11 cellular contexts compared by ENCODE assay signal in genomic region chr5:132001647-132002561, GRCh38. TPM values are rescaled to one million over a fixed set of nuclear protein-coding genes. Genes with fewer than 3 reads are reported as not detected.
DNase-seq lines count a peak whose midpoint lies in the region; ATAC-seq and TF ChIP-seq lines count a peak whose summit lies in the region.
"Had no signal": no experiment of that assay in that cellular context is flagged by ENCODE, and none has a peak within 500 bp of the region (broad histone marks: within the 10 kb centered on the region; RNA-seq: fewer than 3 reads in every experiment).

No MANE protein-coding gene starts in this region.

- H3K27me3 ChIP-seq in BLaER1 treated with 17β-estradiol and CSF1 and Interleukin-3, amounts not matched to agents 10 nM and 100 nM: no peaks in the 10 kb centered on the region
- no peaks in the 10 kb centered on the region for H3K27me3 ChIP-seq in HUES48 (ENCODE audit: control insufficient read depth, insufficient read depth, low read length)
- H3K27me3 ChIP-seq: ovary had no signal

- ATAC-seq in HG02840 (IDR thresholded peaks at IDR 0.05; ENCODE audit: low FRiP score, unreplicated experiment): no peak

- H4K20me1 ChIP-seq in BLaER1 treated with 17β-estradiol and CSF1 and Interleukin-3, amounts not matched to agents 10 nM and 100 nM: peaks cover 0 to 6% (median 0%) of the 10 kb centered on the region in 11 experiments; a peak in 2 of 22 replicates

- H3K9me3 ChIP-seq in BLaER1 treated with 17β-estradiol and CSF1 and Interleukin-3, amounts not matched to agents 10 nM and 100 nM (replicated peaks in 1 of 11): no peaks in the 10 kb centered on the region
- no peaks in the 10 kb centered on the region for H3K9me3 ChIP-seq in HUES48 (ENCODE audit: control insufficient read depth, insufficient read depth, low read length)
- H3K9me3 ChIP-seq: ovary had no signal

- peak overlapping the region in 4 of 11 experiments; percentile 2 to 67 (median 64); a peak in 4 of 22 replicates for H3K9ac ChIP-seq in BLaER1 treated with 17β-estradiol and CSF1 and Interleukin-3, amounts not matched to agents 10 nM and 100 nM
- H3K9ac ChIP-seq in HUES48 (ENCODE audit: low read depth, low read length): no peak overlapping the region
- H3K9ac ChIP-seq: KMS-11 had no signal

- peak overlapping the region; percentile 55 to 94 (median 84) for H3K4me2 ChIP-seq in BLaER1 treated with 17β-estradiol and CSF1 and Interleukin-3, amounts not matched to agents 10 nM and 100 nM
- H3K4me2 ChIP-seq: KMS-11 had no signal

- H3K36me3 ChIP-seq in BLaER1 treated with 17β-estradiol and CSF1 and Interleukin-3, amounts not matched to agents 10 nM and 100 nM: no peaks in the 10 kb centered on the region
- H3K36me3 ChIP-seq in HUES48 (ENCODE audit: control insufficient read depth, insufficient read depth, low read length): no peaks in the 10 kb centered on the region
- H3K36me3 ChIP-seq: ovary had no signal

- H3K4me1 ChIP-seq in BLaER1 treated with 17β-estradiol and CSF1 and Interleukin-3, amounts not matched to agents 10 nM and 100 nM: peaks cover 33 to 74% (median 71%) of the 10 kb centered on the region in 10 experiments
- peaks cover 31% of the 10 kb centered on the region for H3K4me1 ChIP-seq in HUES48 (ENCODE audit: control insufficient read depth, insufficient read depth, low read length)

- DNase-seq in cardiac fibroblast (ENCODE audit: low read depth in 2 of 2) (peak; percentile 8 to 36), kidney tubule cell (ENCODE audit: low spot score) (peak; percentile 46), NCI-H146 (lab: John Stamatoyannopoulos, UW) (no peak), NCI-H2029 (lab: John Stamatoyannopoulos, UW) (no peak), mesenteric fat pad (ENCODE audit: low spot score) (no peak)
- DNase-seq: activated CD4-positive, alpha-beta T cell treated with anti-CD3 and anti-CD28 coated beads for 1 hour; ovary had no signal

- TF ChIP-seq CTCF in cardiac fibroblast (IDR thresholded peaks at IDR 0.05; ENCODE audit: low read depth, low read length): no peak

- peak overlapping the region in 6 of 11 experiments; percentile 26 to 80 (median 74); a peak in 10 of 22 replicates for H3K27ac ChIP-seq in BLaER1 treated with 17β-estradiol and CSF1 and Interleukin-3, amounts not matched to agents 10 nM and 100 nM
- H3K27ac ChIP-seq in HUES48 (ENCODE audit: low read depth, low read length): peak overlapping the region; percentile 51
- H3K27ac ChIP-seq: KMS-11, ovary had no signal

- no peak overlapping the region for H3K4me3 ChIP-seq in BLaER1 treated with 17β-estradiol and CSF1 and Interleukin-3, amounts not matched to agents 10 nM and 100 nM
- H3K4me3 ChIP-seq in HUES48 (ENCODE audit: low read depth, low read length) (no peak overlapping the region), cardiac fibroblast (replicated peaks in 1 of 2; ENCODE audit: low read depth in 2 of 2, low read length in 2 of 2) (no peak overlapping the region)
- H3K4me3 ChIP-seq: ovary had no signal

RNA-seq across cellular contexts. Expression of gene ACSL6, which starts 9.6 kb away (rescaled TPM):
- total RNA-seq in mesenteric fat pad: 0.35 TPM

RNA-seq across cellular contexts. Expression of gene MEIKIN, which starts 56.4 kb away (rescaled TPM):
- total RNA-seq in mesenteric fat pad: 1.0 TPM
- total RNA-seq: ovary had no signal

RNA-seq across cellular contexts. Expression of gene IL3, which starts 58.6 kb away (rescaled TPM):
- not detected for total RNA-seq in mesenteric fat pad
- total RNA-seq: ovary had no signal

Comparison
In these comparisons a context has a peak if more than half of its experiments do, and no peak if none do; other contexts are left out.
1. DNase-seq: peak in cardiac fibroblast (2 of 2) and kidney tubule cell (single experiment); none in NCI-H146 (single experiment), NCI-H2029 (single experiment) and mesenteric fat pad (single experiment).